8 cellular contexts compared by ENCODE assay signal in the genomic region with DNA sequence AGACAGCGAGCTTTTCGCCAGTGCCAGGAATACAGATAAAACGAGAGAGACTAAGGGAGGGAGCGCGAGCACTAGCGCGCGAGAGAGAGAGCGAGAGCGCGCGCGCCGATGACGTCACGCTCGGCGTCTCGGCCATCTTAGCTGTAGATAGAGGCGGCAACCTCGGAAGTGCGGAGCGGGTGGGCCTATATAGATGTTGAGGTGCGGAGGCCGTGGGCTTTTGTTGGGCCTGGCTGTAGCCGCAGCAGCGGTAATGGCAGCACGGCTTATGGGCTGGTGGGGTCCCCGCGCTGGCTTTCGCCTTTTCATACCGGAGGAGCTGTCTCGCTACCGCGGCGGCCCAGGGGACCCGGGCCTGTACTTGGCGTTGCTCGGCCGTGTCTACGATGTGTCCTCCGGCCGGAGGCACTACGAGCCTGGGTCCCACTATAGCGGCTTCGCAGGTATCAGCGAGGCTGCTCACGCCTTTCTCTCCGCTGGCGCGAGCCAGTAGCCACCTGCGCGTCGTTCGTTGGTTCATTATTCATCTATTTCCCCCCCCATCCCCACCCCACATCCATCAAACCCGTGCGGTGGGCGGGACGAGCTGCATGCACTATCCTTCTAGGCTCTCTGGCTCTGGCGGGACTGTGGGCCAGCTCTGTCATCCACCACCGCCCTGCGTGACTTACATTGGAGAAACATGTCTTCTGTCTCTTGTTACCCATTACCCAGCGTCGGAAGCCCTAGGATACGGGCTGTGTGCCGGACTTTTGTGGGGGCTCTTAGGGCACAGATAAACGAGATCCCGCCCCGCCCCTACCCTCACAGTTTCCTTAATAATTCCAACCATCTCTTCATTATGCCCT. TPM values are rescaled to one million over a fixed set of nuclear protein-coding genes. Genes with fewer than 3 reads are reported as not detected.
DNase-seq lines count a peak whose midpoint lies in the region; ATAC-seq and TF ChIP-seq lines count a peak whose summit lies in the region.

No MANE protein-coding gene starts in this region.

- DNase-seq in AG08395 (ENCODE audit: low spot score), result peak; percentile 90
- peak; percentile 87 for DNase-seq in NCI-H345 (lab: John Stamatoyannopoulos, UW)
- DNase-seq in activated CD4-positive, CD25-positive, alpha-beta regulatory T cell treated with anti-CD3 and anti-CD28 coated beads, Interleukin-2, amount 50 U/mL, for 16 hours (ENCODE audit: low read depth, low spot score), result peak; percentile 80
- DNase-seq in central memory CD4-positive, alpha-beta T cell, result peak; percentile 91
- DNase-seq in iris pigment epithelial cell (ENCODE audit: low read depth), result peak; percentile 94
- peak; percentile 98 for DNase-seq in spleen

- H3K27me3 ChIP-seq in spleen (replicated peaks in 1 of 7), result no peaks in the 10 kb centered on the region

- 1 to 3% (median 1%) methylated on average over 51 to 69 of the region's 69 CpGs for WGBS in spleen, 5 donors

- ATAC-seq in GM18909 (IDR thresholded peaks at IDR 0.05; ENCODE audit: poor library complexity, unreplicated experiment) (peak; percentile 68), HG03159 (IDR thresholded peaks at IDR 0.05; ENCODE audit: unreplicated experiment) (peak; percentile 63)

- H3K9me3 ChIP-seq in spleen, result no peaks in the 10 kb centered on the region

- intact Hi-C loops in spleen (cut with DNase I; ENCODE audit: low total_unique reads), result no loop called here

- peak overlapping the region; percentile 85 to 100 (median 98) for H3K4me3 ChIP-seq in spleen

- peaks cover 0 to 20% (median 0%) of the 10 kb centered on the region in 6 donors for H3K36me3 ChIP-seq in spleen

- peaks cover 17 to 58% (median 50%) of the 10 kb centered on the region in 6 donors for H3K4me1 ChIP-seq in spleen

- peak in 1 of 11 experiments; percentile 32 for TF ChIP-seq CTCF in spleen (IDR thresholded peaks at IDR 0.05 in 8 of 11, conservative IDR thresholded peaks at IDR 0.05 in 3 of 11)

- H3K27ac ChIP-seq in spleen, result peak overlapping the region; percentile 93 to 100 (median 100)

- TF ChIP-seq POLR2A in spleen (IDR thresholded peaks at IDR 0.05), result peak; percentile 61 to 75 (median 65)

RNA-seq across cellular contexts. Expression of a gene that starts 0.8 kb away (rescaled TPM):
- 10 to 100 TPM in 6 of 7 donors, 1 to 10 TPM in 1; 7.5 to 24.7 (median 16.3) TPM for total RNA-seq in spleen
- polyA plus RNA-seq in spleen, result 10 to 100 TPM in 2 of 3 donors, 1 to 10 TPM in 1; 9.7 to 14.7 (median 11.0) TPM

RNA-seq across cellular contexts. Expression of a gene that starts 1.0 kb away (rescaled TPM):
- 100 to 1,000 TPM in 6 of 7 donors, 10 to 100 TPM in 1; 70.1 to 153 (median 111) TPM for total RNA-seq in spleen
- 10 to 100 TPM in 1 of 3 donors, 1 to 10 TPM in 2; 5.3 to 12.7 (median 5.5) TPM for polyA plus RNA-seq in spleen

Comparison
In these comparisons a context has a peak if more than half of its experiments do, and no peak if none do; other contexts are left out.
1. Peak in every context shown above with its lines: DNase-seq, ATAC-seq, H3K4me3 ChIP-seq and H3K27ac ChIP-seq.